Comparison of ENCODE assay signal across 8 cellular contexts in genomic region chr20:2507875-2508630, GRCh38. TPM values are rescaled to one million over a fixed set of nuclear protein-coding genes. Genes with fewer than 3 reads are reported as not detected.
DNase-seq lines count a peak whose midpoint lies in the region; FAIRE-seq and TF ChIP-seq lines count a peak whose summit lies in the region.

No MANE protein-coding gene starts in this region.

- TF ChIP-seq EP300 in stomach (IDR thresholded peaks at IDR 0.05) = no peak

- H3K27ac ChIP-seq in HUES48 (ENCODE audit: low read depth, low read length) (no peak overlapping the region), astrocyte (ENCODE audit: low read depth, low read length) (peak overlapping the region; percentile 84), keratinocyte (ENCODE audit: control insufficient read depth, insufficient read depth, low read length) (peak overlapping the region; percentile 74), stomach (peak overlapping the region; percentile 67 to 88 (median 83))

- H3K4me3 ChIP-seq in HUES48 (ENCODE audit: low read depth, low read length) = peak overlapping the region; percentile 83
- H3K4me3 ChIP-seq in astrocyte (ENCODE audit: insufficient read depth, low read depth, low read length) = peak overlapping the region; percentile 88
- H3K4me3 ChIP-seq in keratinocyte (ENCODE audit: control insufficient read depth in 2 of 3, extremely low read depth in 1 of 3, insufficient read depth in 2 of 3, low read depth in 1 of 3, low read length in 3 of 3) = peak overlapping the region; percentile 77 to 98 (median 80)
- peak overlapping the region; percentile 72 to 90 (median 85) for H3K4me3 ChIP-seq in stomach

- H2AFZ ChIP-seq in astrocyte (ENCODE audit: low read depth, low read length) (peak overlapping the region; percentile 94), keratinocyte (ENCODE audit: control insufficient read depth, low read length) (peak overlapping the region; percentile 96)

- TF ChIP-seq POLR2A in stomach (IDR thresholded peaks at IDR 0.05) = no peak

- no peak overlapping the region; the same call in 1 of the 2 replicates for H3K9ac ChIP-seq in HUES48 (ENCODE audit: low read depth, low read length)
- peak overlapping the region; percentile 88 for H3K9ac ChIP-seq in astrocyte (ENCODE audit: low read length)
- H3K9ac ChIP-seq in keratinocyte (ENCODE audit: control insufficient read depth, extremely low read depth, insufficient read depth, low read length) = peak overlapping the region; percentile 87

- peaks cover 1% of the 10 kb centered on the region for H3K9me3 Mint-ChIP-seq in astrocyte (ENCODE audit: unreplicated experiment)

- no peak for TF ChIP-seq CTCF in astrocyte (IDR thresholded peaks at IDR 0.05; ENCODE audit: insufficient read depth, low read depth, low read length)
- TF ChIP-seq CTCF in keratinocyte (optimal IDR thresholded peaks at IDR 0.05 in 1 of 3, IDR thresholded peaks at IDR 0.05 in 1 of 3, conservative IDR thresholded peaks at IDR 0.05 in 1 of 3; ENCODE audit: extremely low read depth in 1 of 3, insufficient read depth in 2 of 3, low read length in 3 of 3) = no peak
- no peak for TF ChIP-seq CTCF in stomach (IDR thresholded peaks at IDR 0.05)

- peaks cover 23% of the 10 kb centered on the region for H3K27me3 Mint-ChIP-seq in astrocyte (ENCODE audit: low read depth, unreplicated experiment)

- FAIRE-seq in astrocyte (lab: Jason Lieb, UNC) = no peak
- peak; percentile 56 for FAIRE-seq in keratinocyte (lab: Jason Lieb, UNC)

- peaks cover 2% of the 10 kb centered on the region for H3K36me3 Mint-ChIP-seq in astrocyte (ENCODE audit: low read depth, unreplicated experiment)

- peak; percentile 29 for DNase-seq in NCI-H2227 (lab: John Stamatoyannopoulos, UW; ENCODE audit: unreplicated experiment)
- no peak for DNase-seq in NCI-H2227 treated with DMSO at 0.1 percent for 48 hours (lab: John Stamatoyannopoulos, UW)
- no peak for DNase-seq in astrocyte (ENCODE audit: low read depth)
- no peak for DNase-seq in keratinocyte (ENCODE audit: low read depth, low spot score)
- DNase-seq in stomach = peak; percentile 27
- DNase-seq in NCI-H1694 (lab: John Stamatoyannopoulos, UW) = no peak
- no peak for DNase-seq in OCI-M2 (lab: John Stamatoyannopoulos, UW; ENCODE audit: unreplicated experiment)

- no peaks in the 10 kb centered on the region for H3K4me1 ChIP-seq in HUES48 (ENCODE audit: control insufficient read depth, insufficient read depth, low read length)
- peaks cover 8% of the 10 kb centered on the region for H3K4me1 ChIP-seq in astrocyte (ENCODE audit: insufficient read depth, low read length)
- peaks cover 11% of the 10 kb centered on the region for H3K4me1 ChIP-seq in keratinocyte (ENCODE audit: control insufficient read depth, extremely low read depth, insufficient read depth, low read length)
- H3K4me1 ChIP-seq in stomach = peaks cover 10 to 21% (median 17%) of the 10 kb centered on the region in 4 donors

- H3K4me1 Mint-ChIP-seq in astrocyte (ENCODE audit: low read depth, unreplicated experiment) = peaks cover 7% of the 10 kb centered on the region

- H3K4me2 ChIP-seq in astrocyte (ENCODE audit: low read length) = peak overlapping the region; percentile 92
- peak overlapping the region; percentile 74 for H3K4me2 ChIP-seq in keratinocyte (ENCODE audit: control insufficient read depth, extremely low read depth, insufficient read depth, low read depth, low read length)

- H3K79me2 ChIP-seq in astrocyte (ENCODE audit: insufficient read depth, low read length) = peaks cover 22% of the 10 kb centered on the region
- peaks cover 21% of the 10 kb centered on the region for H3K79me2 ChIP-seq in keratinocyte (ENCODE audit: control insufficient read depth, insufficient read depth, low read length)

- dilution Hi-C loops in keratinocyte (cut with MboI; ENCODE audit: extremely low pct_ligation_motif_present, low sequenced_read_pairs) = no loop called here

- H3K36me3 ChIP-seq in HUES48 (ENCODE audit: control insufficient read depth, insufficient read depth, low read length) (no peaks in the 10 kb centered on the region), astrocyte (ENCODE audit: insufficient read depth, low read length) (no peaks in the 10 kb centered on the region), keratinocyte (ENCODE audit: control insufficient read depth in 2 of 2, extremely low read depth in 1 of 2, insufficient read depth in 2 of 2, low read length in 2 of 2) (no peaks in the 10 kb centered on the region), stomach (no peaks in the 10 kb centered on the region)

- no peaks in the 10 kb centered on the region for H3K9me1 ChIP-seq in keratinocyte (ENCODE audit: control insufficient read depth, extremely low read depth, insufficient read depth, low read length)

- no peaks in the 10 kb centered on the region for H4K20me1 ChIP-seq in astrocyte (ENCODE audit: insufficient read depth, low read length)
- H4K20me1 ChIP-seq in keratinocyte (ENCODE audit: control insufficient read depth, extremely low read depth, insufficient read depth, low read length) = no peaks in the 10 kb centered on the region

- no peaks in the 10 kb centered on the region for H3K9me3 ChIP-seq in HUES48 (ENCODE audit: control insufficient read depth, insufficient read depth, low read length)
- H3K9me3 ChIP-seq in astrocyte (ENCODE audit: insufficient read depth, low read depth, low read length) = no peaks in the 10 kb centered on the region
- H3K9me3 ChIP-seq in keratinocyte (ENCODE audit: control insufficient read depth, low read depth, low read length) = no peaks in the 10 kb centered on the region
- no peaks in the 10 kb centered on the region for H3K9me3 ChIP-seq in stomach

- H3K27ac Mint-ChIP-seq in astrocyte (ENCODE audit: unreplicated experiment) = peak overlapping the region; percentile 97

- peaks cover 53% of the 10 kb centered on the region for H3K27me3 ChIP-seq in HUES48 (ENCODE audit: control insufficient read depth, insufficient read depth, low read length)
- H3K27me3 ChIP-seq in astrocyte (ENCODE audit: insufficient read depth, low read length) = no peaks in the 10 kb centered on the region
- H3K27me3 ChIP-seq in keratinocyte (ENCODE audit: control insufficient read depth, extremely low read depth, insufficient read depth, low read length) = no peaks in the 10 kb centered on the region
- no peaks in the 10 kb centered on the region for H3K27me3 ChIP-seq in stomach

- H3K4me3 Mint-ChIP-seq in astrocyte (ENCODE audit: unreplicated experiment) = peak overlapping the region; percentile 100

- intact Hi-C loops in stomach (cut with DNase I; ENCODE audit: low total_unique reads) = no loop called here

- whole genome bisulfite sequencing in stomach, 5 donors = 8 to 18% (median 11%) methylated on average over 7 to 22 of the region's 22 CpGs

RNA-seq across cellular contexts. Expression of gene ZNF343, which starts 0.7 kb away (rescaled TPM):
- 7.8 and 9.6 TPM in 2 replicates for total RNA-seq in astrocyte
- 9.0 to 12.2 TPM (median 11.7 TPM) in 3 replicates for polyA plus RNA-seq in keratinocyte
- 6.1 TPM for polyA plus RNA-seq in keratinocyte (2011; ENCODE audit: low read depth)
- 7.2 and 11.2 TPM in 2 replicates for polyA plus RNA-seq in keratinocyte (2011; cell fraction: cytosol; rRNA removed)
- polyA plus RNA-seq in keratinocyte (2011; cell fraction: nucleus; rRNA removed) = 22.4 and 24.6 TPM in 2 replicates
- polyA plus RNA-seq in keratinocyte (2012; ENCODE audit: low replicate concordance) = 6.8 and 8.4 TPM in 2 replicates
- 9.3 to 23.8 TPM (median 16.0 TPM) in 3 replicates for polyA minus RNA-seq in keratinocyte
- 13.4 TPM for polyA minus RNA-seq in keratinocyte (2011; cell fraction: cytosol; rRNA and poly(A)+ RNA removed)
- polyA minus RNA-seq in keratinocyte (2011; cell fraction: nucleus; rRNA and poly(A)+ RNA removed) = 9.7 and 13.7 TPM in 2 replicates
- total RNA-seq in stomach = 10 to 100 TPM in 2 of 5 donors, 1 to 10 TPM in 2, under 1 TPM in 1; 0.58 to 14.3 (median 8.5) TPM
- polyA plus RNA-seq in stomach = 1 to 10 TPM; 3.7 to 4.4 (median 4.4) TPM

RNA-seq across cellular contexts. Expression of gene TMC2, which starts 28.3 kb away (rescaled TPM):
- total RNA-seq in astrocyte (not detected in 2 replicates), stomach (not detected)
- polyA plus RNA-seq in keratinocyte (not detected in 3 replicates), stomach (under 1 TPM in 1 of 3 donors, not detected in 2; 0.03 TPM)
- polyA plus RNA-seq in keratinocyte (2011; ENCODE audit: low read depth) = not detected
- polyA plus RNA-seq in keratinocyte (2011; cell fraction: cytosol; rRNA removed) = not detected in 2 replicates
- polyA plus RNA-seq in keratinocyte (2011; cell fraction: nucleus; rRNA removed) = not detected in 2 replicates
- not detected in 2 replicates for polyA plus RNA-seq in keratinocyte (2012; ENCODE audit: low replicate concordance)
- polyA minus RNA-seq in keratinocyte = not detected in 3 replicates
- polyA minus RNA-seq in keratinocyte (2011; cell fraction: cytosol; rRNA and poly(A)+ RNA removed) = not detected
- not detected in 2 replicates for polyA minus RNA-seq in keratinocyte (2011; cell fraction: nucleus; rRNA and poly(A)+ RNA removed)

RNA-seq across cellular contexts. Expression of gene SNRPB, which starts 37.5 kb away (rescaled TPM):
- 193 and 207 TPM in 2 replicates for total RNA-seq in astrocyte
- polyA plus RNA-seq in keratinocyte = 149 to 209 TPM (median 199 TPM) in 3 replicates
- 204 TPM for polyA plus RNA-seq in keratinocyte (2011; ENCODE audit: low read depth)
- 87.8 and 149 TPM in 2 replicates for polyA plus RNA-seq in keratinocyte (2011; cell fraction: cytosol; rRNA removed)
- 86.3 and 96.9 TPM in 2 replicates for polyA plus RNA-seq in keratinocyte (2011; cell fraction: nucleus; rRNA removed)
- polyA plus RNA-seq in keratinocyte (2012; ENCODE audit: low replicate concordance) = 110 and 165 TPM in 2 replicates
- 49.4 to 63.1 TPM (median 50.7 TPM) in 3 replicates for polyA minus RNA-seq in keratinocyte
- polyA minus RNA-seq in keratinocyte (2011; cell fraction: cytosol; rRNA and poly(A)+ RNA removed) = 78.1 TPM
- 18.5 and 20.8 TPM in 2 replicates for polyA minus RNA-seq in keratinocyte (2011; cell fraction: nucleus; rRNA and poly(A)+ RNA removed)
- 100 to 1,000 TPM in 4 of 5 donors, 10 to 100 TPM in 1; 46.4 to 329 (median 141) TPM for total RNA-seq in stomach
- 100 to 1,000 TPM; 183 to 192 (median 183) TPM for polyA plus RNA-seq in stomach

Comparison
In these comparisons a context has a peak if more than half of its experiments do, and no peak if none do; other contexts are left out.
1. DNase-seq: peak in NCI-H2227 (single experiment) and stomach (single experiment); none in NCI-H2227 treated with DMSO at 0.1 percent for 48 hours (single experiment), astrocyte (single experiment), keratinocyte (single experiment), NCI-H1694 (single experiment) and OCI-M2 (single experiment).
2. Peak in every context shown above with its lines, with median percentiles within 50 percentile points of each other: H3K4me3 ChIP-seq.